ENCODE assay signal across 25 cellular contexts in genomic region chr7:92847305-92847704, GRCh38. TPM values are rescaled to one million over a fixed set of nuclear protein-coding genes. Genes with fewer than 3 reads are reported as not detected.
A peak's percentile ranks its signal among the peaks of the same experiment; 100 is the strongest.
DNase-seq lines count a peak whose midpoint lies in the region; ATAC-seq and TF ChIP-seq lines count a peak whose summit lies in the region.
"Had no signal": no experiment of that assay in that cellular context is flagged by ENCODE, and none has a peak within 500 bp of the region (broad histone marks: within the 10 kb centered on the region; RNA-seq: fewer than 3 reads in every experiment).

No MANE protein-coding gene starts in this region.

- H3K4me1 Mint-ChIP-seq in activated CD8-positive, alpha-beta memory T cell treated with anti-CD3 and anti-CD28 coated beads, Interleukin-2, amount 10 ng/mL, durations not matched to agents 7 days and 5 days: peaks cover 7% of the 10 kb centered on the region
- H3K4me1 Mint-ChIP-seq in T-helper 2 cell treated with Interferon-gamma antibody and Interleukin-4, amounts not matched to agents 5 μg/mL and 100 μg/mL, for 36 hours (ENCODE audit: low read depth): peaks cover 11% of the 10 kb centered on the region
- H3K4me1 Mint-ChIP-seq: H9 had no signal

- peaks cover 10% of the 10 kb centered on the region for H3K36me3 Mint-ChIP-seq in activated CD8-positive, alpha-beta memory T cell treated with anti-CD3 and anti-CD28 coated beads, Interleukin-2, amount 10 ng/mL, durations not matched to agents 7 days and 5 days
- no peaks in the 10 kb centered on the region for H3K36me3 Mint-ChIP-seq in T-helper 2 cell treated with Interferon-gamma antibody and Interleukin-4, amounts not matched to agents 5 μg/mL and 100 μg/mL, for 36 hours (ENCODE audit: low read depth)

- no peaks in the 10 kb centered on the region for H3K27me3 ChIP-seq in mesendoderm (ENCODE audit: insufficient read depth, low read length, poor library complexity)
- H3K27me3 ChIP-seq: BLaER1 treated with 17β-estradiol and CSF1 and Interleukin-3, amounts not matched to agents 10 nM and 100 nM had no signal

- DNase-seq in activated CD8-positive, alpha-beta memory T cell treated with anti-CD3 and anti-CD28 coated beads, Interleukin-2, amount 10 ng/mL, durations not matched to agents 7 days and 5 days: no peak
- DNase-seq in activated CD8-positive, alpha-beta memory T cell treated with anti-CD3 and anti-CD28 coated beads, Interleukin-2, amount 50 U/mL, for 48 hours: no peak
- peak; percentile 36 for DNase-seq in T-helper 2 cell treated with Interferon-gamma antibody and Interleukin-4, amounts not matched to agents 5 μg/mL and 100 μg/mL, for 36 hours (ENCODE audit: low spot score)
- no peak for DNase-seq in mesendoderm
- no peak for DNase-seq in NOMO-1 (lab: John Stamatoyannopoulos, UW; ENCODE audit: unreplicated experiment in 2 of 2)
- DNase-seq in epidermal melanocyte (ENCODE audit: insufficient read length, low spot score): no peak
- no peak for DNase-seq in erythroblast (lab: John Stamatoyannopoulos, UW)
- DNase-seq: CD4-positive, alpha-beta T cell; GM23248; H9; IMR-90; NCI-H1092; NCI-H1417 treated with DMSO at 0.1 percent for 48 hours; NCI-H1694 treated with DMSO at 0.1 percent for 48 hours; NCI-H2081 treated with DMSO at 0.1 percent for 48 hours; NCI-H2171; NCI-H226; NCI-H510A; NCI-H69; SHP77 had no signal

- no peak overlapping the region for H3K4me2 ChIP-seq in mesendoderm (ENCODE audit: low read length)
- H3K4me2 ChIP-seq: BLaER1 treated with 17β-estradiol and CSF1 and Interleukin-3, amounts not matched to agents 10 nM and 100 nM; KMS-11 had no signal

- H2BK15ac ChIP-seq in mesendoderm (replicated peaks; ENCODE audit: low read depth): no peak overlapping the region

- H3K23ac ChIP-seq in mesendoderm (ENCODE audit: low read length): no peak overlapping the region

- peak overlapping the region; percentile 84 for H2AK5ac ChIP-seq in mesendoderm (ENCODE audit: low read length)

- no peak overlapping the region for H3K56ac ChIP-seq in mesendoderm (ENCODE audit: low read length)

- no peak overlapping the region for H3K18ac ChIP-seq in mesendoderm (ENCODE audit: low read length)

- no peak overlapping the region for H4K8ac ChIP-seq in mesendoderm (ENCODE audit: low read depth, low read length)

- no CpG with 5 or more reads among the region's 2 CpGs for WGBS in mesendoderm (ENCODE audit: extremely low coverage, insufficient coverage, low lambda C conversion rate)

- H3K79me1 ChIP-seq in mesendoderm (ENCODE audit: low read length): no peaks in the 10 kb centered on the region

- H2BK5ac ChIP-seq in mesendoderm (ENCODE audit: low read length): peak overlapping the region; percentile 32

- H3K79me2 ChIP-seq in mesendoderm (ENCODE audit: control insufficient read depth, insufficient read depth, low read length): no peaks in the 10 kb centered on the region

- no peak for TF ChIP-seq POLR2A in erythroblast (IDR thresholded peaks at IDR 0.05; ENCODE audit: low read length)

- H4K5ac ChIP-seq in mesendoderm (ENCODE audit: low read length): no peak overlapping the region

- H3K4me1 ChIP-seq in mesendoderm (ENCODE audit: control insufficient read depth, low read depth, low read length): peaks cover 14% of the 10 kb centered on the region

- H3K27me3 Mint-ChIP-seq in activated CD8-positive, alpha-beta memory T cell treated with anti-CD3 and anti-CD28 coated beads, Interleukin-2, amount 10 ng/mL, durations not matched to agents 7 days and 5 days: peaks cover 2% of the 10 kb centered on the region
- H3K27me3 Mint-ChIP-seq in T-helper 2 cell treated with Interferon-gamma antibody and Interleukin-4, amounts not matched to agents 5 μg/mL and 100 μg/mL, for 36 hours (ENCODE audit: low read depth): peaks cover 5% of the 10 kb centered on the region

- no peak overlapping the region for H2BK120ac ChIP-seq in mesendoderm (ENCODE audit: low read depth, low read length)

- no peak overlapping the region for H3K4ac ChIP-seq in mesendoderm (ENCODE audit: low read depth, low read length)

- H3K27ac ChIP-seq in mesendoderm (ENCODE audit: low read depth, low read length): no peak overlapping the region
- H3K27ac ChIP-seq: BLaER1 treated with 17β-estradiol and CSF1 and Interleukin-3, amounts not matched to agents 10 nM and 100 nM; GM23248; KMS-11; RWPE1 had no signal

- no peak overlapping the region for H3K27ac Mint-ChIP-seq in activated CD8-positive, alpha-beta memory T cell treated with anti-CD3 and anti-CD28 coated beads, Interleukin-2, amount 10 ng/mL, durations not matched to agents 7 days and 5 days
- H3K27ac Mint-ChIP-seq in T-helper 2 cell treated with Interferon-gamma antibody and Interleukin-4, amounts not matched to agents 5 μg/mL and 100 μg/mL, for 36 hours: no peak overlapping the region
- H3K27ac Mint-ChIP-seq: CD4-positive, alpha-beta T cell; H9 had no signal

- CTCF ChIA-PET in activated CD8-positive, alpha-beta memory T cell treated with anti-CD3 and anti-CD28 coated beads, Interleukin-2, amount 10 ng/mL, durations not matched to agents 7 days and 5 days (lab: Charles Lee): no interaction called here

- ATAC-seq in activated CD8-positive, alpha-beta memory T cell treated with anti-CD3 and anti-CD28 coated beads, Interleukin-2, amount 10 ng/mL, durations not matched to agents 7 days and 5 days: peak; percentile 59
- peak; percentile 49 for ATAC-seq in HG02759 (IDR thresholded peaks at IDR 0.05; ENCODE audit: unreplicated experiment)
- ATAC-seq: Panc1 had no signal

- no peak overlapping the region for H3K9ac ChIP-seq in mesendoderm (ENCODE audit: low read length)
- H3K9ac ChIP-seq: BLaER1 treated with 17β-estradiol and CSF1 and Interleukin-3, amounts not matched to agents 10 nM and 100 nM; GM23248; KMS-11 had no signal

- H3K36me3 ChIP-seq in mesendoderm (ENCODE audit: control insufficient read depth, insufficient read depth, low read length): no peaks in the 10 kb centered on the region
- H3K36me3 ChIP-seq: BLaER1 treated with 17β-estradiol and CSF1 and Interleukin-3, amounts not matched to agents 10 nM and 100 nM had no signal

- peaks cover 2% of the 10 kb centered on the region for H3K9me3 Mint-ChIP-seq in activated CD8-positive, alpha-beta memory T cell treated with anti-CD3 and anti-CD28 coated beads, Interleukin-2, amount 10 ng/mL, durations not matched to agents 7 days and 5 days (ENCODE audit: low read depth)
- no peaks in the 10 kb centered on the region for H3K9me3 Mint-ChIP-seq in T-helper 2 cell treated with Interferon-gamma antibody and Interleukin-4, amounts not matched to agents 5 μg/mL and 100 μg/mL, for 36 hours
- H3K9me3 Mint-ChIP-seq: CD4-positive, alpha-beta T cell; H9 had no signal

- H3K4me3 ChIP-seq in mesendoderm (ENCODE audit: low read length): no peak overlapping the region
- H3K4me3 ChIP-seq: BLaER1 treated with 17β-estradiol and CSF1 and Interleukin-3, amounts not matched to agents 10 nM and 100 nM; GM23248 had no signal

- H3K4me3 Mint-ChIP-seq in activated CD8-positive, alpha-beta memory T cell treated with anti-CD3 and anti-CD28 coated beads, Interleukin-2, amount 10 ng/mL, durations not matched to agents 7 days and 5 days: no peak overlapping the region
- no peak overlapping the region for H3K4me3 Mint-ChIP-seq in T-helper 2 cell treated with Interferon-gamma antibody and Interleukin-4, amounts not matched to agents 5 μg/mL and 100 μg/mL, for 36 hours
- H3K4me3 Mint-ChIP-seq: CD4-positive, alpha-beta T cell; H9 had no signal

RNA-seq across cellular contexts. Expression of gene CDK6, which starts 10.9 kb away (rescaled TPM):
- total RNA-seq in activated CD8-positive, alpha-beta memory T cell treated with anti-CD3 and anti-CD28 coated beads, Interleukin-2, amount 10 ng/mL, durations not matched to agents 7 days and 5 days: 100 to 1,000 TPM; 118 to 229 TPM
- 10.9 TPM for polyA plus RNA-seq in mesendoderm (2013, experiment 1 of 2)
- 9.9 TPM for polyA plus RNA-seq in mesendoderm (2013, experiment 2 of 2)
